Comparison of ENCODE assay signal across 12 cellular contexts in the genomic region with DNA sequence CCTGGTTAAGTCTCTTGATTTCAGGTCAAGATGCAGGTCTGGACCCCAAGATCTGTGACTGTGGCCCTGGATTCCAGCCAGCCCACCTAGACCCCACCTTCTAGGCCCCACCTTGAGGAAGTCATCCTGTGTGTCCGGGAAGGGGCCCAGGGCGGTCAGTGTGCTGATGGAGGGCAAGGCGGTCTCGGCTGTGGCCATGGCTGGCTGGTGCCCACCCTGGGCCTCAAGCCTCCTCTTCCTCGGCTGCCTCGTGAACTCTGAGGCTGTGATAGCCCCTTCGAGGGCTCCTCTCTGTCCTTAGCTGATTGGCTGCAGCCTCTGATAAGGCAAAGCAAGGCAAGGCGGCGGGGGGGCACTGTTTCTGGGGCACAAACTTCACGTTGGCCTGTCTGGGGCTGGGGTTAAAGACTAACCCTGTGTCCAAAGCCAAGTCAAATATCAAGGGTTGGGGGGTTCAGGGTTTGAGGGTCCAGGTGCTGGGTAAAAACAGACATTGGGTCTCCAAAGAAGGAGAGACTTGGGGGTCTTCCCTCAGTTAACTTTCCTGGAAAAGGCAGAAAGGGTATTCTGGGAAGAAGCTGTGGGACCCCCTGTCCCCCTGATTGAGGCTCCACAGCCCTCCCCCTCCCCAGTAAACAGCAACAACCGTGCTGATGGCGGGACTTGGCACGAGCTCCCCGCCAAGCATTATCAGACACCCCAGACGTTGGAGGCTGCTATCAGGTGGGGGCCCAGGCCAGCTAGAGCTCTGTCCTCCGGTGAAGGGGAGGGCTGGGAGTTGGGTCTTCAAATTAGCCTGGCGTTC. TPM values are rescaled to one million over a fixed set of nuclear protein-coding genes. Genes with fewer than 3 reads are reported as not detected.
DNase-seq lines count a peak whose midpoint lies in the region; ATAC-seq, FAIRE-seq and TF ChIP-seq lines count a peak whose summit lies in the region.
"Had no signal": no experiment of that assay in that cellular context is flagged by ENCODE, and none has a peak within 500 bp of the region (broad histone marks: within the 10 kb centered on the region; RNA-seq: fewer than 3 reads in every experiment).

KLF1 (minus strand) TSS at position 259 of the 805 bp plus-strand sequence; CDS start at position 198, 61 bp downstream.

- H3K4me3 ChIP-seq in keratinocyte (ENCODE audit: control insufficient read depth in 2 of 3, extremely low read depth in 1 of 3, insufficient read depth in 2 of 3, low read depth in 1 of 3, low read length in 3 of 3) (peak within 1 kb of the TSS in 2 of 3 experiments; percentile 39 to 56), kidney (ENCODE audit: low read length in 2 of 2) (no peak within 1 kb of the TSS)

- H3K9me1 ChIP-seq in keratinocyte (ENCODE audit: control insufficient read depth, extremely low read depth, insufficient read depth, low read length) = no peaks in the 10 kb centered on the region

- peaks cover 3% of the 10 kb centered on the region for H3K36me3 Mint-ChIP-seq in activated naive CD4-positive, alpha-beta T cell treated with anti-CD3 and anti-CD28 coated beads, Interleukin-2, amount 50 U/mL, for 24 hours
- peaks cover 9 to 11% of the 10 kb centered on the region in 2 donors for H3K36me3 Mint-ChIP-seq in activated naive CD4-positive, alpha-beta T cell treated with anti-CD3 and anti-CD28 coated beads, Interleukin-2, amount 50 U/mL, for 72 hours
- H3K36me3 Mint-ChIP-seq in activated T-helper 2 cell treated with anti-CD3 and anti-CD28 coated beads, Interferon-gamma antibody, Interleukin-2, Interleukin-4, amounts not matched to agents 10 μg/mL and 5 μg/mL and 100 μg/mL, durations not matched to agents 14 hours and 24 hours and 36 hours (ENCODE audit: low read depth) = peaks cover 10% of the 10 kb centered on the region
- no peaks in the 10 kb centered on the region for H3K36me3 Mint-ChIP-seq in type B pancreatic cell

- no peak for ATAC-seq in activated naive CD4-positive, alpha-beta T cell treated with anti-CD3 and anti-CD28 coated beads, Interleukin-2, amount 50 U/mL, for 72 hours
- ATAC-seq in GM21737 (IDR thresholded peaks at IDR 0.05; ENCODE audit: unreplicated experiment) = no peak

- intact Hi-C loops in activated T-helper 2 cell treated with anti-CD3 and anti-CD28 coated beads, Interferon-gamma antibody, Interleukin-2, Interleukin-4, amounts not matched to agents 10 μg/mL and 5 μg/mL and 100 μg/mL, durations not matched to agents 14 hours and 24 hours and 36 hours (cut with micrococcal nuclease) = no loop called here
- intact Hi-C loops in kidney (cut with DNase I) = no loop called here

- peaks cover 25% of the 10 kb centered on the region for H3K4me1 Mint-ChIP-seq in activated naive CD4-positive, alpha-beta T cell treated with anti-CD3 and anti-CD28 coated beads, Interleukin-2, amount 50 U/mL, for 24 hours
- peaks cover 14% of the 10 kb centered on the region for H3K4me1 Mint-ChIP-seq in activated T-helper 2 cell treated with anti-CD3 and anti-CD28 coated beads, Interferon-gamma antibody, Interleukin-2, Interleukin-4, amounts not matched to agents 10 μg/mL and 5 μg/mL and 100 μg/mL, durations not matched to agents 14 hours and 24 hours and 36 hours (ENCODE audit: low read depth)
- peaks cover 9% of the 10 kb centered on the region for H3K4me1 Mint-ChIP-seq in type B pancreatic cell (ENCODE audit: unreplicated experiment)

- peaks cover 10% of the 10 kb centered on the region for H3K79me2 ChIP-seq in keratinocyte (ENCODE audit: control insufficient read depth, insufficient read depth, low read length)

- peak within 1 kb of the TSS; percentile 59 for H3K4me3 Mint-ChIP-seq in activated naive CD4-positive, alpha-beta T cell treated with anti-CD3 and anti-CD28 coated beads, Interleukin-2, amount 50 U/mL, for 24 hours
- H3K4me3 Mint-ChIP-seq in activated T-helper 2 cell treated with anti-CD3 and anti-CD28 coated beads, Interferon-gamma antibody, Interleukin-2, Interleukin-4, amounts not matched to agents 10 μg/mL and 5 μg/mL and 100 μg/mL, durations not matched to agents 14 hours and 24 hours and 36 hours (ENCODE audit: low read depth) = peak within 1 kb of the TSS; percentile 41
- H3K4me3 Mint-ChIP-seq in type B pancreatic cell = peak within 1 kb of the TSS; percentile 77

- H3K9me3 ChIP-seq in keratinocyte (ENCODE audit: control insufficient read depth, low read depth, low read length) = peaks cover 10% of the 10 kb centered on the region
- H3K9me3 ChIP-seq in kidney (ENCODE audit: control insufficient read depth in 1 of 2, low read length in 2 of 2) = no peaks in the 10 kb centered on the region

- peak within 1 kb of the TSS; percentile 64 for H3K4me2 ChIP-seq in keratinocyte (ENCODE audit: control insufficient read depth, extremely low read depth, insufficient read depth, low read depth, low read length)

- dilution Hi-C loops in keratinocyte (cut with MboI; ENCODE audit: extremely low pct_ligation_motif_present, low sequenced_read_pairs) = no loop called here

- H2AFZ ChIP-seq in keratinocyte (ENCODE audit: control insufficient read depth, low read length) = no peak within 1 kb of the TSS

- H4K20me1 ChIP-seq in keratinocyte (ENCODE audit: control insufficient read depth, extremely low read depth, insufficient read depth, low read length) = no peaks in the 10 kb centered on the region

- H3K27me3 Mint-ChIP-seq in activated naive CD4-positive, alpha-beta T cell treated with anti-CD3 and anti-CD28 coated beads, Interleukin-2, amount 50 U/mL, for 24 hours = no peaks in the 10 kb centered on the region
- H3K27me3 Mint-ChIP-seq in activated T-helper 2 cell treated with anti-CD3 and anti-CD28 coated beads, Interferon-gamma antibody, Interleukin-2, Interleukin-4, amounts not matched to agents 10 μg/mL and 5 μg/mL and 100 μg/mL, durations not matched to agents 14 hours and 24 hours and 36 hours (ENCODE audit: low read depth) = no peaks in the 10 kb centered on the region
- H3K27me3 Mint-ChIP-seq in type B pancreatic cell = peaks cover 46% of the 10 kb centered on the region

- FAIRE-seq in keratinocyte (lab: Jason Lieb, UNC) (no peak), kidney (lab: Jason Lieb, UNC) (no peak)

- DNase-seq in activated naive CD4-positive, alpha-beta T cell treated with anti-CD3 and anti-CD28 coated beads, Interleukin-2, amount 50 U/mL, for 72 hours (ENCODE audit: low spot score in 2 of 2) = no peak
- DNase-seq in activated T-helper 2 cell treated with anti-CD3 and anti-CD28 coated beads, Interferon-gamma antibody, Interleukin-2, Interleukin-4, amounts not matched to agents 10 μg/mL and 5 μg/mL and 100 μg/mL, durations not matched to agents 14 hours and 24 hours and 36 hours (ENCODE audit: low spot score) = no peak
- DNase-seq in keratinocyte (ENCODE audit: low read depth, low spot score) = no peak
- no peak for DNase-seq in type B pancreatic cell (ENCODE audit: extremely low spot score, unreplicated experiment)
- DNase-seq in kidney = no peak
- DNase-seq in DMS79 treated with DMSO at 0.1 percent for 48 hours (lab: John Stamatoyannopoulos, UW) = no peak
- DNase-seq: kidney glomerular epithelial cell, NCI-H1417, Right ventricle myocardium superior had no signal

- no peak within 1 kb of the TSS for H3K27ac Mint-ChIP-seq in activated naive CD4-positive, alpha-beta T cell treated with anti-CD3 and anti-CD28 coated beads, Interleukin-2, amount 50 U/mL, for 24 hours
- H3K27ac Mint-ChIP-seq in activated naive CD4-positive, alpha-beta T cell treated with anti-CD3 and anti-CD28 coated beads, Interleukin-2, amount 50 U/mL, for 72 hours = no peak within 1 kb of the TSS
- H3K27ac Mint-ChIP-seq in activated T-helper 2 cell treated with anti-CD3 and anti-CD28 coated beads, Interferon-gamma antibody, Interleukin-2, Interleukin-4, amounts not matched to agents 10 μg/mL and 5 μg/mL and 100 μg/mL, durations not matched to agents 14 hours and 24 hours and 36 hours = no peak within 1 kb of the TSS
- peak within 1 kb of the TSS; percentile 58 for H3K27ac Mint-ChIP-seq in type B pancreatic cell

- H3K9ac ChIP-seq in keratinocyte (ENCODE audit: control insufficient read depth, extremely low read depth, insufficient read depth, low read length) = no peak within 1 kb of the TSS
- no peak within 1 kb of the TSS for H3K9ac ChIP-seq in kidney (ENCODE audit: low read length in 2 of 2)

- H3K4me1 ChIP-seq in keratinocyte (ENCODE audit: control insufficient read depth, extremely low read depth, insufficient read depth, low read length) (peaks cover 9% of the 10 kb centered on the region), kidney (ENCODE audit: control insufficient read depth in 1 of 2, insufficient read depth in 1 of 2, low read depth in 1 of 2, low read length in 2 of 2) (peaks cover 0 to 11% of the 10 kb centered on the region in 2 donors)

- H3K27me3 ChIP-seq in keratinocyte (ENCODE audit: control insufficient read depth, extremely low read depth, insufficient read depth, low read length) = no peaks in the 10 kb centered on the region

- H3K36me3 ChIP-seq in keratinocyte (ENCODE audit: control insufficient read depth in 2 of 2, extremely low read depth in 1 of 2, insufficient read depth in 2 of 2, low read length in 2 of 2) (no peaks in the 10 kb centered on the region), kidney (ENCODE audit: control insufficient read depth in 1 of 2, insufficient read depth in 2 of 2, low read length in 2 of 2) (no peaks in the 10 kb centered on the region)

- H3K9me3 Mint-ChIP-seq in activated naive CD4-positive, alpha-beta T cell treated with anti-CD3 and anti-CD28 coated beads, Interleukin-2, amount 50 U/mL, for 24 hours = no peaks in the 10 kb centered on the region
- H3K9me3 Mint-ChIP-seq in activated naive CD4-positive, alpha-beta T cell treated with anti-CD3 and anti-CD28 coated beads, Interleukin-2, amount 50 U/mL, for 72 hours = peaks cover 0 to 5% of the 10 kb centered on the region in 2 donors
- peaks cover 5% of the 10 kb centered on the region for H3K9me3 Mint-ChIP-seq in activated T-helper 2 cell treated with anti-CD3 and anti-CD28 coated beads, Interferon-gamma antibody, Interleukin-2, Interleukin-4, amounts not matched to agents 10 μg/mL and 5 μg/mL and 100 μg/mL, durations not matched to agents 14 hours and 24 hours and 36 hours
- H3K9me3 Mint-ChIP-seq in type B pancreatic cell = no peaks in the 10 kb centered on the region

- no peak within 1 kb of the TSS for H3K27ac ChIP-seq in keratinocyte (ENCODE audit: control insufficient read depth, insufficient read depth, low read length)
- H3K27ac ChIP-seq in kidney (ENCODE audit: low read depth in 2 of 2, low read length in 2 of 2) = no peak within 1 kb of the TSS

- TF ChIP-seq CTCF in keratinocyte (optimal IDR thresholded peaks at IDR 0.05 in 1 of 3, IDR thresholded peaks at IDR 0.05 in 1 of 3, conservative IDR thresholded peaks at IDR 0.05 in 1 of 3; ENCODE audit: extremely low read depth in 1 of 3, insufficient read depth in 2 of 3, low read length in 3 of 3) = no peak
- no peak for TF ChIP-seq CTCF in type B pancreatic cell (conservative IDR thresholded peaks at IDR 0.05)
- no peak for TF ChIP-seq CTCF in kidney (IDR thresholded peaks at IDR 0.05; ENCODE audit: borderline replicate concordance, extremely low read depth, insufficient read depth)

RNA-seq across cellular contexts. Expression of gene KLF1, which starts in this region (rescaled TPM):
- total RNA-seq in activated naive CD4-positive, alpha-beta T cell treated with anti-CD3 and anti-CD28 coated beads, Interleukin-2, amount 50 U/mL, for 72 hours = under 1 TPM; 0.46 to 0.54 TPM
- 0.62 and 0.97 TPM in 2 replicates for total RNA-seq in activated T-helper 2 cell treated with anti-CD3 and anti-CD28 coated beads, Interferon-gamma antibody, Interleukin-2, Interleukin-4, amounts not matched to agents 10 μg/mL and 5 μg/mL and 100 μg/mL, durations not matched to agents 14 hours and 24 hours and 36 hours
- polyA plus RNA-seq in keratinocyte (not detected in 3 replicates), kidney (ENCODE audit: insufficient read depth, low read depth, low replicate concordance) (not detected)
- not detected for polyA plus RNA-seq in keratinocyte (2011; ENCODE audit: low read depth)
- not detected in 2 replicates for polyA plus RNA-seq in keratinocyte (2011; cell fraction: cytosol; rRNA removed)
- polyA plus RNA-seq in keratinocyte (2011; cell fraction: nucleus; rRNA removed) = 0.06 TPM in 1 of 2 replicates, not detected in the other
- polyA plus RNA-seq in keratinocyte (2012; ENCODE audit: low replicate concordance) = not detected in 2 replicates
- not detected in 3 replicates for polyA minus RNA-seq in keratinocyte
- polyA minus RNA-seq in keratinocyte (2011; cell fraction: cytosol; rRNA and poly(A)+ RNA removed) = not detected
- polyA minus RNA-seq in keratinocyte (2011; cell fraction: nucleus; rRNA and poly(A)+ RNA removed) = not detected in 2 replicates
- total RNA-seq in type B pancreatic cell (ENCODE audit: low replicate concordance) (not detected in 2 replicates), kidney (not detected)
- total RNA-seq: Right ventricle myocardium superior had no signal
- polyA plus RNA-seq: BJ had no signal

Comparison
In these comparisons a context has a peak if more than half of its experiments do, and no peak if none do; other contexts are left out.
1. H3K4me3 ChIP-seq: peak in keratinocyte (2 of 3); none in kidney (0 of 2).
2. Peak in every context shown above with its lines, with median percentiles within 50 percentile points of each other: H3K4me3 Mint-ChIP-seq.